26 cellular contexts compared by ENCODE assay signal in the genomic region with DNA sequence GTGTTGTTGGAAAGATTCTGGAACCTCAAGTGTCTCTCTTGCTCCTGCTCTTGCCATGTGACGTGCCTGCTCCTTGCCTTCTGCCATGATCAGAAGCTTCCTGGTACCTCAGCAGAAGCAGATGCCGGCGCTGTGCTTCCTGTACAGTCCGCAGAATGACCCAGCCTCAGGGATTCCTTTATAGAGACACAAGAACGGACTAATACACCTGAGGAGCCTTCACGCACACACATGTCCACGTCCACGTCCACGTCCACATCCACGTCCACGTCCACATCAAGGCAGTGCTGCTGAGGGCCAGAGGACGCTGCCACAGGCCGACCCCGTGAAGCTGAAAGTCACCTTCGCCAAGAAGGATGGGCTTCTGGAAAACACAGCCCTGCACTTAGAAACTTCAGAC.
DNase-seq lines count a peak whose midpoint lies in the region; ATAC-seq and TF ChIP-seq lines count a peak whose summit lies in the region.
"Had no signal": no experiment of that assay in that cellular context is flagged by ENCODE, and none has a peak within 500 bp of the region (broad histone marks: within the 10 kb centered on the region; RNA-seq: fewer than 3 reads in every experiment).

No MANE protein-coding gene starts in this region.

- peaks cover 13% of the 10 kb centered on the region for H3K36me3 ChIP-seq in left ventricle myocardium inferior
- H3K36me3 ChIP-seq in psoas muscle (ENCODE audit: insufficient read depth in 1 of 2, low read depth in 1 of 2), result no peaks in the 10 kb centered on the region
- H3K36me3 ChIP-seq: brain microvascular endothelial cell, uterus had no signal

- DNase-seq in natural killer cell treated with Interleukin-12 subunit alpha and Interleukin-12 subunit beta and Interleukin-15 and Interleukin-18, amount 100 ng/mL, for 72 hours (ENCODE audit: low spot score), result peak; percentile 39
- DNase-seq in natural killer cell, result no peak
- peak; percentile 7 for DNase-seq in left ventricle myocardium inferior
- peak; percentile 2 to 24 for DNase-seq in psoas muscle
- DNase-seq in coronary artery (ENCODE audit: low spot score), result no peak
- no peak for DNase-seq in NCI-H2029 (lab: John Stamatoyannopoulos, UW)
- DNase-seq: ACHN; activated CD4-positive, alpha-beta memory T cell treated with anti-CD3 and anti-CD28 coated beads for 36 hours; activated T-cell treated with anti-CD3 and anti-CD28 coated beads, Interleukin-2, amount 50 U/mL, for 72 hours; amniotic stem cell; brain microvascular endothelial cell; Kasumi-1; NCI-H1417; NCI-H2029 treated with DMSO at 0.1 percent for 48 hours; occipital lobe; stimulated activated CD4-positive, alpha-beta T cell treated with anti-CD3 and anti-CD28 coated beads, Interleukin-1b, Interleukin-23, amount 100 ng/mL, for 48 hours; T-helper 17 cell; testis; uterus had no signal

- ATAC-seq in natural killer cell treated with Interleukin-12 subunit alpha and Interleukin-12 subunit beta and Interleukin-15 and Interleukin-18, amount 100 ng/mL, for 72 hours, result no peak
- ATAC-seq in natural killer cell (no peak), psoas muscle (no peak), GM18858 (IDR thresholded peaks at IDR 0.05; ENCODE audit: unreplicated experiment) (no peak)
- ATAC-seq: activated CD4-positive, CD25-positive, alpha-beta regulatory T cell treated with anti-CD3 and anti-CD28 coated beads, Interleukin-2, amount 50 U/mL, for 24 hours; activated T-cell treated with anti-CD3 and anti-CD28 coated beads, Interleukin-2, amount 50 U/mL, for 72 hours; naive thymus-derived CD8-positive, alpha-beta T cell; stimulated activated naive CD8-positive, alpha-beta T cell treated with anti-CD3 and anti-CD28 coated beads, Interleukin-15, Interleukin-2, amounts not matched to agents 100 U/mL and 50 U/mL, for 24 hours; T-helper 17 cell had no signal

- peaks cover 30 to 37% of the 10 kb centered on the region in 2 donors for H3K27me3 Mint-ChIP-seq in natural killer cell treated with Interleukin-12 subunit alpha and Interleukin-12 subunit beta and Interleukin-15 and Interleukin-18, amount 100 ng/mL, for 72 hours
- peaks cover 33 to 35% of the 10 kb centered on the region in 2 donors for H3K27me3 Mint-ChIP-seq in natural killer cell (ENCODE audit: low read depth in 2 of 2)
- H3K27me3 Mint-ChIP-seq: activated CD4-positive, alpha-beta memory T cell treated with anti-CD3 and anti-CD28 coated beads for 36 hours; activated naive CD4-positive, alpha-beta T cell treated with anti-CD3 and anti-CD28 coated beads, Interleukin-2, amount 10 ng/mL, durations not matched to agents 7 days and 5 days; B cell; naive thymus-derived CD8-positive, alpha-beta T cell; T-helper 17 cell had no signal

- H3K36me3 Mint-ChIP-seq in natural killer cell treated with Interleukin-12 subunit alpha and Interleukin-12 subunit beta and Interleukin-15 and Interleukin-18, amount 100 ng/mL, for 72 hours, result no peaks in the 10 kb centered on the region
- no peaks in the 10 kb centered on the region for H3K36me3 Mint-ChIP-seq in natural killer cell

- peaks cover 37 to 52% of the 10 kb centered on the region in 2 donors for H3K4me1 Mint-ChIP-seq in natural killer cell treated with Interleukin-12 subunit alpha and Interleukin-12 subunit beta and Interleukin-15 and Interleukin-18, amount 100 ng/mL, for 72 hours (ENCODE audit: low read depth in 2 of 2)
- H3K4me1 Mint-ChIP-seq in natural killer cell, result peaks cover 55 to 67% of the 10 kb centered on the region in 2 donors

- 87 to 94% (median 92%) methylated on average over 15 of the region's 15 CpGs for WGBS in psoas muscle, 3 donors

- no peak overlapping the region for H3K4me3 Mint-ChIP-seq in natural killer cell treated with Interleukin-12 subunit alpha and Interleukin-12 subunit beta and Interleukin-15 and Interleukin-18, amount 100 ng/mL, for 72 hours
- no peak overlapping the region for H3K4me3 Mint-ChIP-seq in natural killer cell
- H3K4me3 Mint-ChIP-seq: activated CD4-positive, alpha-beta memory T cell treated with anti-CD3 and anti-CD28 coated beads for 36 hours; activated naive CD4-positive, alpha-beta T cell treated with anti-CD3 and anti-CD28 coated beads, Interleukin-2, amount 10 ng/mL, durations not matched to agents 7 days and 5 days; activated T-cell treated with anti-CD3 and anti-CD28 coated beads, Interleukin-2, amount 50 U/mL, for 72 hours; B cell; T-helper 17 cell had no signal

- peaks cover 18% of the 10 kb centered on the region for H3K4me1 ChIP-seq in left ventricle myocardium inferior
- H3K4me1 ChIP-seq in psoas muscle, result no peaks in the 10 kb centered on the region
- H3K4me1 ChIP-seq: uterus had no signal

- no peak for TF ChIP-seq CTCF in natural killer cell (IDR thresholded peaks at IDR 0.05)
- TF ChIP-seq CTCF in left ventricle myocardium inferior (IDR thresholded peaks at IDR 0.05; ENCODE audit: borderline replicate concordance), result no peak
- no peak for TF ChIP-seq CTCF in psoas muscle (IDR thresholded peaks at IDR 0.05)
- TF ChIP-seq CTCF in coronary artery (IDR thresholded peaks at IDR 0.05), result no peak

- H3K27me3 ChIP-seq in left ventricle myocardium inferior (ENCODE audit: low read depth) (no peaks in the 10 kb centered on the region), psoas muscle (ENCODE audit: insufficient read depth in 3 of 3, low read length in 2 of 3) (no peaks in the 10 kb centered on the region)
- H3K27me3 ChIP-seq: brain microvascular endothelial cell, testis, uterus had no signal

- H3K4me3 ChIP-seq in left ventricle myocardium inferior (no peak overlapping the region), psoas muscle (no peak overlapping the region), coronary artery (no peak overlapping the region)
- H3K4me3 ChIP-seq: smooth muscle cell, testis, uterus had no signal

- H3K27ac ChIP-seq in left ventricle myocardium inferior (replicated peaks) (no peak overlapping the region), psoas muscle (no peak overlapping the region), coronary artery (no peak overlapping the region)
- H3K27ac ChIP-seq: brain microvascular endothelial cell, testis, uterus had no signal

- intact Hi-C loops in natural killer cell (cut with micrococcal nuclease), result no loop called here
- intact Hi-C loops in left ventricle myocardium inferior (cut with micrococcal nuclease), result no loop called here
- intact Hi-C loops in psoas muscle (cut with DNase I), result no loop called here

- H3K9me3 Mint-ChIP-seq in natural killer cell treated with Interleukin-12 subunit alpha and Interleukin-12 subunit beta and Interleukin-15 and Interleukin-18, amount 100 ng/mL, for 72 hours, result no peaks in the 10 kb centered on the region
- no peaks in the 10 kb centered on the region for H3K9me3 Mint-ChIP-seq in natural killer cell
- H3K9me3 Mint-ChIP-seq: activated CD4-positive, alpha-beta memory T cell treated with anti-CD3 and anti-CD28 coated beads for 36 hours; activated naive CD4-positive, alpha-beta T cell treated with anti-CD3 and anti-CD28 coated beads, Interleukin-2, amount 10 ng/mL, durations not matched to agents 7 days and 5 days; activated T-cell treated with anti-CD3 and anti-CD28 coated beads, Interleukin-2, amount 50 U/mL, for 72 hours; naive thymus-derived CD8-positive, alpha-beta T cell had no signal

- H3K27ac Mint-ChIP-seq in natural killer cell treated with Interleukin-12 subunit alpha and Interleukin-12 subunit beta and Interleukin-15 and Interleukin-18, amount 100 ng/mL, for 72 hours, result no peak overlapping the region
- H3K27ac Mint-ChIP-seq in natural killer cell, result no peak overlapping the region
- H3K27ac Mint-ChIP-seq: activated CD4-positive, alpha-beta memory T cell treated with anti-CD3 and anti-CD28 coated beads for 36 hours; activated naive CD4-positive, alpha-beta T cell treated with anti-CD3 and anti-CD28 coated beads, Interleukin-2, amount 10 ng/mL, durations not matched to agents 7 days and 5 days; activated T-cell treated with anti-CD3 and anti-CD28 coated beads, Interleukin-2, amount 50 U/mL, for 72 hours; B cell; T-helper 17 cell had no signal

- H3K9me3 ChIP-seq in left ventricle myocardium inferior (replicated peaks), result no peaks in the 10 kb centered on the region
- no peaks in the 10 kb centered on the region for H3K9me3 ChIP-seq in psoas muscle
- H3K9me3 ChIP-seq: testis, uterus had no signal

Comparison
In these comparisons a context has a peak if more than half of its experiments do, and no peak if none do; other contexts are left out.
1. DNase-seq: peak in natural killer cell treated with Interleukin-12 subunit alpha and Interleukin-12 subunit beta and Interleukin-15 and Interleukin-18, amount 100 ng/mL, for 72 hours (single experiment), left ventricle myocardium inferior (single experiment) and psoas muscle (2 of 2); none in natural killer cell (single experiment), coronary artery (single experiment) and NCI-H2029 (single experiment).